ENCODE assay signal across 20 cellular contexts in the genomic region with DNA sequence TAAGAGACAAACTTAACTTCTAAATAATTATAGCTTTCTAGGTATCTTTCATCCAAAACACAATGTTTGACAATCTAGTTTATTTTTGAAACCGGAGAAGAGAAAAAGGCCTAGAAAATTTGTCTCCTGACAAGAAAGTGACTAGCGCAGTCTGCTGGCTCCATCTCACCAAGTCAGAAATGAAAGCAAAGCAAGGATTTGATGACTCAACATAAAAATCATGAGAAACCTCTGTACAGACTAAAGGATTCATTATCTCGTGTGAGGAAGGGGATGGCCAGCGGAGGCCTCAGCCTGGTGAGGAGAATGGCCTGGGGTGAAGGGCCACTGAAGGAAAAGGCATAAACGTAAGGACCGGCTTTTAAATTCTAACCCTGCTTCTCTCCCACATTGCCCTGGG. TPM values are rescaled to one million over a fixed set of nuclear protein-coding genes. Genes with fewer than 3 reads are reported as not detected.
DNase-seq lines count a peak whose midpoint lies in the region; ATAC-seq and TF ChIP-seq lines count a peak whose summit lies in the region.
"Had no signal": no experiment of that assay in that cellular context is flagged by ENCODE, and none has a peak within 500 bp of the region (broad histone marks: within the 10 kb centered on the region; RNA-seq: fewer than 3 reads in every experiment).

No MANE protein-coding gene starts in this region.

- TF ChIP-seq CTCF in foreskin keratinocyte (conservative IDR thresholded peaks at IDR 0.05) (no peak), psoas muscle (IDR thresholded peaks at IDR 0.05) (no peak)

- H3K27ac ChIP-seq in foreskin keratinocyte (no peak overlapping the region), psoas muscle (peak overlapping the region; percentile 65)
- H3K27ac ChIP-seq: left lung had no signal

- WGBS in psoas muscle, 3 donors, result 81 to 85% (median 82%) methylated on average over 6 of the region's 6 CpGs

- H3K4me3 ChIP-seq in psoas muscle, result peak overlapping the region; percentile 17
- H3K4me3 ChIP-seq: left lung had no signal

- H3K36me3 ChIP-seq in psoas muscle (ENCODE audit: insufficient read depth in 1 of 2, low read depth in 1 of 2), result no peaks in the 10 kb centered on the region
- H3K36me3 ChIP-seq: left lung had no signal

- DNase-seq in Caki2 (ENCODE audit: low read depth), result peak; percentile 20
- DNase-seq in RPMI7951 (ENCODE audit: low read depth), result peak; percentile 57
- no peak for DNase-seq in foreskin keratinocyte
- no peak for DNase-seq in psoas muscle
- DNase-seq in SW480 (ENCODE audit: low spot score), result no peak
- DNase-seq in NCI-H1436 treated with DMSO at 0.1 percent for 48 hours (lab: John Stamatoyannopoulos, UW), result no peak
- no peak for DNase-seq in activated naive CD4-positive, alpha-beta T cell treated with Interleukin-2 at 50 U/mL for 16 hours
- DNase-seq: activated CD4-positive, CD25-positive, alpha-beta regulatory T cell; activated naive CD4-positive, alpha-beta T cell treated with anti-CD3 and anti-CD28 coated beads for 36 hours; activated T-cell treated with anti-CD3 and anti-CD28 coated beads, Interleukin-2, amount 50 U/mL, for 24 hours; aorta; CD4-positive, CD25-positive, alpha-beta regulatory T cell; central memory CD4-positive, alpha-beta T cell; left lung; NCI-H1930; stimulated activated CD4-positive, alpha-beta T cell treated with anti-CD3 and anti-CD28 coated beads, Interleukin-12 subunit alpha, Interleukin-12 subunit beta, amount 100 ng/mL, for 4 hours; stimulated activated CD8-positive, alpha-beta memory T cell treated with anti-CD3 and anti-CD28 coated beads, Interleukin-4, amount 100 ng/mL, for 48 hours; substantia nigra; T-helper 9 cell had no signal

- no peaks in the 10 kb centered on the region for H3K27me3 ChIP-seq in foreskin keratinocyte
- no peaks in the 10 kb centered on the region for H3K27me3 ChIP-seq in psoas muscle (ENCODE audit: insufficient read depth in 3 of 3, low read length in 2 of 3)
- H3K27me3 ChIP-seq: left lung had no signal

- intact Hi-C loops in psoas muscle (cut with DNase I), result no loop called here

- no peaks in the 10 kb centered on the region for H3K9me3 ChIP-seq in psoas muscle
- H3K9me3 ChIP-seq: left lung had no signal

- H3K4me1 ChIP-seq in foreskin keratinocyte (no peaks in the 10 kb centered on the region), psoas muscle (peaks cover 23% of the 10 kb centered on the region)
- H3K4me1 ChIP-seq: left lung had no signal

- in situ Hi-C loops in Caki2 (cut with HindIII; ENCODE audit: low pct_unique_long_range_greater_than_20kb, low sequenced_read_pairs), result no loop called here

- ATAC-seq in foreskin keratinocyte (peak; percentile 7), psoas muscle (peak in 2 of 4 donors; percentile 29 to 49), GM19397 (IDR thresholded peaks at IDR 0.05; ENCODE audit: unreplicated experiment) (no peak)
- ATAC-seq: left lung had no signal

RNA-seq across cellular contexts. Expression of a gene that starts 20.0 kb away (rescaled TPM):
- 29.8 and 33.2 TPM in 2 replicates for total RNA-seq in Caki2 (2014; rRNA removed; shearing (Covaris generic); ENCODE audit: low replicate concordance)
- 36.3 and 39.4 TPM in 2 replicates for total RNA-seq in RPMI7951 (2014; rRNA removed; shearing (Covaris generic))
- total RNA-seq in foreskin keratinocyte (29.9 and 30.4 TPM in 2 replicates), psoas muscle (100 to 1,000 TPM in 1 of 4 donors, 10 to 100 TPM in 3; 31.5 to 108 (median 54.7) TPM)
- polyA plus RNA-seq in foreskin keratinocyte (10.4 and 12.6 TPM in 2 replicates), psoas muscle (10 to 100 TPM; 18.0 to 94.3 (median 41.3) TPM)

Comparison
In these comparisons a context has a peak if more than half of its experiments do, and no peak if none do; other contexts are left out.
1. DNase-seq: peak in Caki2 (single experiment) and RPMI7951 (single experiment); none in foreskin keratinocyte (0 of 2), psoas muscle (0 of 2), SW480 (single experiment), NCI-H1436 treated with DMSO at 0.1 percent for 48 hours (single experiment) and activated naive CD4-positive, alpha-beta T cell treated with Interleukin-2 at 50 U/mL for 16 hours (single experiment).